In genomic region chr3:13005301-13005700, GRCh38 we compare ENCODE assay signal across 16 cellular contexts.
DNase-seq lines count a peak whose midpoint lies in the region; ATAC-seq, FAIRE-seq and TF ChIP-seq lines count a peak whose summit lies in the region.
"Had no signal": no experiment of that assay in that cellular context is flagged by ENCODE, and none has a peak within 500 bp of the region (broad histone marks: within the 10 kb centered on the region; RNA-seq: fewer than 3 reads in every experiment).

No MANE protein-coding gene starts in this region.

- no peaks in the 10 kb centered on the region for H3K79me1 ChIP-seq in H1 (ENCODE audit: low read depth, low read length)

- intact Hi-C loops in sigmoid colon (cut with DNase I), result no loop called here

- no peaks in the 10 kb centered on the region for H3K27me3 ChIP-seq in DND-41 (ENCODE audit: insufficient read depth, low read length, poor library complexity)
- no peaks in the 10 kb centered on the region for H3K27me3 ChIP-seq in RWPE2 (ENCODE audit: insufficient read depth, poor library complexity, severe bottlenecking)
- H3K27me3 ChIP-seq in H1 (replicated peaks in 1 of 4; ENCODE audit: control insufficient read depth in 3 of 4, extremely low read depth in 1 of 4, insufficient read depth in 3 of 4, low read length in 3 of 4), result 0 out of 7 replicates have a peak, but pooled peaks cover 0 to 3% (median 0%) of the 10 kb centered on the region in 4 experiments
- H3K27me3 ChIP-seq in sigmoid colon, result no peaks in the 10 kb centered on the region

- TF ChIP-seq CTCF in DND-41 (IDR thresholded peaks at IDR 0.05; ENCODE audit: borderline replicate concordance, extremely low read depth, low read length, poor library complexity, severe bottlenecking) (no peak), RWPE2 (IDR thresholded peaks at IDR 0.05; ENCODE audit: poor library complexity, severe bottlenecking) (no peak), H1 (IDR thresholded peaks at IDR 0.05; ENCODE audit: control extremely low read depth in 1 of 3, insufficient read depth in 1 of 3, low read depth in 1 of 3, low read length in 3 of 3) (no peak), sigmoid colon (IDR thresholded peaks at IDR 0.05) (no peak)

- no peaks in the 10 kb centered on the region for H3K23me2 ChIP-seq in H1 (ENCODE audit: low read depth, low read length)

- H2AK5ac ChIP-seq in H1 (ENCODE audit: low read depth, low read length), result no peak overlapping the region

- no peak overlapping the region for H2BK20ac ChIP-seq in H1 (ENCODE audit: low read length)

- no peak overlapping the region for H4K5ac ChIP-seq in H1 (ENCODE audit: insufficient read length, low read depth, low read length)

- H4K91ac ChIP-seq in H1 (replicated peaks; ENCODE audit: insufficient read length, low read length), result no peak overlapping the region

- H3K9me3 ChIP-seq in DND-41 (ENCODE audit: insufficient read depth, low read length, severe bottlenecking) (no peaks in the 10 kb centered on the region), RWPE2 (ENCODE audit: severe bottlenecking) (no peaks in the 10 kb centered on the region), H1 (ENCODE audit: insufficient read depth in 2 of 2, low read depth in 1 of 2, low read length in 1 of 2) (no peaks in the 10 kb centered on the region), sigmoid colon (no peaks in the 10 kb centered on the region)

- POLR2A ChIA-PET in H1 (lab: Charles Lee; ENCODE audit: partially characterized antibody), result interaction anchor here (1.2 kb wide), 3 partner anchors 10 to 17 kb away, joined by 3 to 5 read pairs (median 4); no protein-coding TSS in a partner anchor

- H3K9ac ChIP-seq in DND-41 (ENCODE audit: low read depth, low read length) (no peak overlapping the region), H1 (replicated peaks in 1 of 4; ENCODE audit: extremely low read depth in 1 of 4, low read depth in 3 of 4, low read length in 3 of 4) (no peak overlapping the region)

- TF ChIP-seq POLR2A in H1 (IDR thresholded peaks at IDR 0.05; ENCODE audit: control extremely low read depth in 1 of 2, low read depth in 2 of 2, low read length in 2 of 2) (no peak), sigmoid colon (IDR thresholded peaks at IDR 0.05) (no peak)

- no peak overlapping the region for H2BK5ac ChIP-seq in H1 (ENCODE audit: low read depth, low read length)

- H3K79me2 ChIP-seq in DND-41 (ENCODE audit: insufficient read depth, low read length), result peaks cover 7% of the 10 kb centered on the region; the same call in 1 of the 2 replicates
- H3K79me2 ChIP-seq in H1 (ENCODE audit: control insufficient read depth in 1 of 2, insufficient read depth in 2 of 2, low read length in 2 of 2), result no peaks in the 10 kb centered on the region

- FAIRE-seq in H1 (lab: Jason Lieb, UNC), result no peak

- H4K20me1 ChIP-seq in DND-41 (ENCODE audit: insufficient read depth, low read length) (no peaks in the 10 kb centered on the region; the same call in 1 of the 2 replicates), H1 (replicated peaks in 1 of 2; ENCODE audit: control insufficient read depth in 1 of 2, insufficient read depth in 2 of 2, low read length in 2 of 2) (peaks cover 0 to 3% of the 10 kb centered on the region in 2 experiments)

- no peak overlapping the region for H3K4me3 ChIP-seq in DND-41 (ENCODE audit: low read depth in 1 of 2, low read length in 2 of 2)
- H3K4me3 ChIP-seq in RWPE2 (ENCODE audit: severe bottlenecking), result no peak overlapping the region
- H3K4me3 ChIP-seq in H1 (ENCODE audit: extremely low read depth in 1 of 4, insufficient read depth in 2 of 4, low read depth in 3 of 4, low read length in 4 of 4), result no peak overlapping the region
- H3K4me3 ChIP-seq in sigmoid colon, result no peak overlapping the region
- H3K4me3 ChIP-seq: coronary artery had no signal

- H3K4me1 ChIP-seq in DND-41 (ENCODE audit: insufficient read depth, low read length) (peaks cover 22% of the 10 kb centered on the region), RWPE2 (ENCODE audit: insufficient read depth, poor library complexity, severe bottlenecking) (no peaks in the 10 kb centered on the region), H1 (replicated peaks in 1 of 4; ENCODE audit: control insufficient read depth in 3 of 4, insufficient read depth in 4 of 4, low read length in 3 of 4) (peaks cover 0 to 2% (median 0%) of the 10 kb centered on the region in 4 experiments; a peak in 2 of 7 replicates), sigmoid colon (no peaks in the 10 kb centered on the region)

- DNase-seq in DND-41, result no peak
- peak; percentile 27 for DNase-seq in RWPE2 (ENCODE audit: low spot score)
- no peak for DNase-seq in H1 (ENCODE audit: low read depth in 1 of 2, low spot score in 2 of 2)
- DNase-seq in sigmoid colon, result peak; percentile 60
- no peak for DNase-seq in NCI-H226
- no peak for DNase-seq in NCI-H1092 treated with DMSO at 0.1 percent for 48 hours (lab: John Stamatoyannopoulos, UW)
- DNase-seq: activated CD4-positive, alpha-beta T cell treated with anti-CD3 and anti-CD28 coated beads, Interleukin-2, amount 50 U/mL, for 1 hour; activated T-cell treated with anti-CD3 and anti-CD28 coated beads, Interleukin-2, amount 50 U/mL, for 4 hours; amygdala; hypothalamus; SHP77; T-helper 9 cell; trophoblast cell had no signal

- no peak for TF ChIP-seq RAD21 in H1 (IDR thresholded peaks at IDR 0.05 in 1 of 2, conservative IDR thresholded peaks at IDR 0.05 in 1 of 2; ENCODE audit: low read depth in 2 of 2, low read length in 2 of 2)

- H3K4me2 ChIP-seq in DND-41 (ENCODE audit: insufficient read depth, low read length), result no peak overlapping the region
- no peak overlapping the region for H3K4me2 ChIP-seq in H1 (ENCODE audit: insufficient read depth in 1 of 2, low read depth in 2 of 2, low read length in 2 of 2)

- TF ChIP-seq EP300 in H1 (IDR thresholded peaks at IDR 0.05; ENCODE audit: borderline replicate concordance in 1 of 2, low read depth in 2 of 2, low read length in 2 of 2) (no peak), sigmoid colon (IDR thresholded peaks at IDR 0.05) (no peak)

- no peak overlapping the region for H2BK120ac ChIP-seq in H1 (replicated peaks; ENCODE audit: low read depth, low read length)

- H2AFZ ChIP-seq in DND-41 (ENCODE audit: low read depth, low read length) (no peak overlapping the region), H1 (ENCODE audit: low read length) (no peak overlapping the region)

- H3K23ac ChIP-seq in H1 (ENCODE audit: insufficient read length), result no peak overlapping the region

- 89% methylated on average over 5 of the region's 5 CpGs; no CpG with 5 or more reads in 1 of the 2 experiments for WGBS in H1 (ENCODE audit: extremely low coverage in 1 of 2, insufficient coverage in 1 of 2, insufficient read length in 1 of 2, insufficient replicate concordance in 2 of 2, low coverage in 1 of 2, low lambda C conversion rate in 2 of 2, missing lambda C conversion rate in 1 of 2), 2 experiments
- WGBS in sigmoid colon, 2 donors, result 88 to 92% methylated on average over 5 of the region's 5 CpGs

- H3K18ac ChIP-seq in H1 (ENCODE audit: extremely low read depth, low read length), result no peak overlapping the region

- no peaks in the 10 kb centered on the region for H3K36me3 ChIP-seq in DND-41 (ENCODE audit: insufficient read depth, low read length)
- H3K36me3 ChIP-seq in RWPE2 (ENCODE audit: low read depth), result no peaks in the 10 kb centered on the region
- no peaks in the 10 kb centered on the region for H3K36me3 ChIP-seq in H1 (ENCODE audit: control insufficient read depth in 2 of 4, insufficient read depth in 4 of 4, low read length in 3 of 4)
- no peaks in the 10 kb centered on the region for H3K36me3 ChIP-seq in sigmoid colon

- ATAC-seq in DND-41 (ENCODE audit: insufficient read depth, low read depth) (no peak), RWPE2 (ENCODE audit: low read depth) (no peak), GM21528 (IDR thresholded peaks at IDR 0.05; ENCODE audit: low FRiP score, unreplicated experiment) (no peak)
- ATAC-seq: activated T-cell treated with anti-CD3 and anti-CD28 coated beads, Interleukin-2, amount 50 U/mL, for 4 hours; HCT116 had no signal

- H3K27ac ChIP-seq in DND-41 (ENCODE audit: low read length) (peak overlapping the region; percentile 21; the same call in 1 of the 2 replicates), RWPE2 (ENCODE audit: poor library complexity, severe bottlenecking) (no peak overlapping the region), H1 (ENCODE audit: low read depth, low read length) (no peak overlapping the region), sigmoid colon (no peak overlapping the region)

- no peak overlapping the region for H2BK15ac ChIP-seq in H1 (ENCODE audit: low read length)

- no peak overlapping the region for H3K14ac ChIP-seq in H1 (ENCODE audit: insufficient read length)

- peak overlapping the region; percentile 31; the same call in 1 of the 2 replicates for H4K8ac ChIP-seq in H1 (ENCODE audit: extremely low read depth, insufficient read depth, low read length)

- CTCF ChIA-PET in H1 (lab: Charles Lee; ENCODE audit: partially characterized antibody), result interaction anchor here (0.9 to 4.9 kb wide), 11 partner anchors 9 to 175 kb away, joined by 3 to 47 read pairs (median 5); no protein-coding TSS in a partner anchor

- no peak overlapping the region for H3K56ac ChIP-seq in H1 (replicated peaks; ENCODE audit: insufficient read length, low read depth, low read length)

- no peak overlapping the region for H3K4ac ChIP-seq in H1 (replicated peaks; ENCODE audit: insufficient read length, low read depth, low read length)

- H2BK12ac ChIP-seq in H1 (ENCODE audit: low read depth, low read length), result no peak overlapping the region

TF ChIP-seq in H1, 55 proteins besides CTCF, POLR2A, EP300 and RAD21 (continues in another document):
- TF ChIP-seq CEBPB (IDR thresholded peaks at IDR 0.05; ENCODE audit: low read depth, low read length) (no peak), KDM5A (IDR thresholded peaks at IDR 0.05; ENCODE audit: low read length) (no peak), PHF8 (conservative IDR thresholded peaks at IDR 0.05; ENCODE audit: low read depth, low read length) (no peak), EGR1 (IDR thresholded peaks at IDR 0.05; ENCODE audit: borderline replicate concordance, low read depth, low read length) (no peak), POLR2AphosphoS5 (IDR thresholded peaks at IDR 0.05; ENCODE audit: low read depth, low read length) (no peak), EZH2 (IDR thresholded peaks at IDR 0.05; ENCODE audit: low read depth, low read length, severe bottlenecking) (no peak), SP2 (IDR thresholded peaks at IDR 0.05; ENCODE audit: low read length) (no peak)
- TF ChIP-seq, protein P1, sequence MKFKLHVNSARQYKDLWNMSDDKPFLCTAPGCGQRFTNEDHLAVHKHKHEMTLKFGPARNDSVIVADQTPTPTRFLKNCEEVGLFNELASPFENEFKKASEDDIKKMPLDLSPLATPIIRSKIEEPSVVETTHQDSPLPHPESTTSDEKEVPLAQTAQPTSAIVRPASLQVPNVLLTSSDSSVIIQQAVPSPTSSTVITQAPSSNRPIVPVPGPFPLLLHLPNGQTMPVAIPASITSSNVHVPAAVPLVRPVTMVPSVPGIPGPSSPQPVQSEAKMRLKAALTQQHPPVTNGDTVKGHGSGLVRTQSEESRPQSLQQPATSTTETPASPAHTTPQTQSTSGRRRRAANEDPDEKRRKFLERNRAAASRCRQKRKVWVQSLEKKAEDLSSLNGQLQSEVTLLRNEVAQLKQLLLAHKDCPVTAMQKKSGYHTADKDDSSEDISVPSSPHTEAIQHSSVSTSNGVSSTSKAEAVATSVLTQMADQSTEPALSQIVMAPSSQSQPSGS (IDR thresholded peaks at IDR 0.05; ENCODE audit: low read length), result no peak

Comparison
In these comparisons a context has a peak if more than half of its experiments do, and no peak if none do; other contexts are left out.
1. DNase-seq: peak in RWPE2 (single experiment) and sigmoid colon (single experiment); none in DND-41 (single experiment), H1 (0 of 2), NCI-H226 (single experiment) and NCI-H1092 treated with DMSO at 0.1 percent for 48 hours (single experiment).